Comparison of ENCODE assay signal across 16 cellular contexts in genomic region chr9:111068816-111069215, GRCh38. TPM values are rescaled to one million over a fixed set of nuclear protein-coding genes. Genes with fewer than 3 reads are reported as not detected.
A peak's percentile ranks its signal among the peaks of the same experiment; 100 is the strongest.
DNase-seq lines count a peak whose midpoint lies in the region; ATAC-seq and TF ChIP-seq lines count a peak whose summit lies in the region.
"Had no signal": no experiment of that assay in that cellular context is flagged by ENCODE, and none has a peak within 500 bp of the region (broad histone marks: within the 10 kb centered on the region; RNA-seq: fewer than 3 reads in every experiment).

No MANE protein-coding gene starts in this region.

- H3K4me1 Mint-ChIP-seq in activated T-helper 1 cell treated with anti-CD3 and anti-CD28 coated beads, Interleukin-12 subunit alpha, Interleukin-12 subunit beta, Interleukin-2, Interleukin-4 antibody, amounts not matched to agents 30 ng/mL and 10 ng/mL and 1 ng/mL, durations not matched to agents 14 hours and 24 hours and 36 hours (ENCODE audit: low read depth), result no peaks in the 10 kb centered on the region
- H3K4me1 Mint-ChIP-seq: H9 had no signal

- no peak overlapping the region for H3K4me3 Mint-ChIP-seq in activated T-helper 1 cell treated with anti-CD3 and anti-CD28 coated beads, Interleukin-12 subunit alpha, Interleukin-12 subunit beta, Interleukin-2, Interleukin-4 antibody, amounts not matched to agents 30 ng/mL and 10 ng/mL and 1 ng/mL, durations not matched to agents 14 hours and 24 hours and 36 hours
- H3K4me3 Mint-ChIP-seq: activated naive CD8-positive, alpha-beta T cell; H9; neural crest cell had no signal

- no peaks in the 10 kb centered on the region for H3K36me3 Mint-ChIP-seq in activated T-helper 1 cell treated with anti-CD3 and anti-CD28 coated beads, Interleukin-12 subunit alpha, Interleukin-12 subunit beta, Interleukin-2, Interleukin-4 antibody, amounts not matched to agents 30 ng/mL and 10 ng/mL and 1 ng/mL, durations not matched to agents 14 hours and 24 hours and 36 hours (ENCODE audit: low read depth)
- H3K36me3 Mint-ChIP-seq: activated naive CD8-positive, alpha-beta T cell had no signal

- no peaks in the 10 kb centered on the region for H3F3A ChIP-seq in smooth muscle cell (ENCODE audit: low read depth)

- H3K9ac ChIP-seq in adipocyte (ENCODE audit: low read length), result peak overlapping the region; percentile 90
- H3K9ac ChIP-seq in smooth muscle cell (ENCODE audit: low read depth), result no peak overlapping the region

- H3K79me2 ChIP-seq in smooth muscle cell (ENCODE audit: low read depth), result no peaks in the 10 kb centered on the region

- H3K27me3 ChIP-seq in adipocyte (replicated peaks; ENCODE audit: control insufficient read depth, insufficient read depth, low read length) (no peaks in the 10 kb centered on the region), right cardiac atrium (ENCODE audit: control insufficient read depth, insufficient read depth) (no peaks in the 10 kb centered on the region), smooth muscle cell (ENCODE audit: low read depth) (no peaks in the 10 kb centered on the region)

- no peaks in the 10 kb centered on the region for H3K9me3 Mint-ChIP-seq in activated T-helper 1 cell treated with anti-CD3 and anti-CD28 coated beads, Interleukin-12 subunit alpha, Interleukin-12 subunit beta, Interleukin-2, Interleukin-4 antibody, amounts not matched to agents 30 ng/mL and 10 ng/mL and 1 ng/mL, durations not matched to agents 14 hours and 24 hours and 36 hours
- H3K9me3 Mint-ChIP-seq: H9, neural crest cell had no signal

- H3K4me2 ChIP-seq in smooth muscle cell, result peak overlapping the region; percentile 43

- ATAC-seq in right cardiac atrium, result peak in 1 of 2 donors; percentile 64
- ATAC-seq in GM21723 (IDR thresholded peaks at IDR 0.05; ENCODE audit: unreplicated experiment), result no peak

- H3K27ac Mint-ChIP-seq in activated T-helper 1 cell treated with anti-CD3 and anti-CD28 coated beads, Interleukin-12 subunit alpha, Interleukin-12 subunit beta, Interleukin-2, Interleukin-4 antibody, amounts not matched to agents 30 ng/mL and 10 ng/mL and 1 ng/mL, durations not matched to agents 14 hours and 24 hours and 36 hours, result no peak overlapping the region
- H3K27ac Mint-ChIP-seq: activated naive CD8-positive, alpha-beta T cell; H9 had no signal

- H3K9me3 ChIP-seq in adipocyte (ENCODE audit: control insufficient read depth, low read length), result no peaks in the 10 kb centered on the region
- no peaks in the 10 kb centered on the region for H3K9me3 ChIP-seq in right cardiac atrium (ENCODE audit: control insufficient read depth, low read length)
- no peaks in the 10 kb centered on the region for H3K9me3 ChIP-seq in smooth muscle cell (replicated peaks; ENCODE audit: low read depth)

- H3K4me3 ChIP-seq in adipocyte (ENCODE audit: low read length), result peak overlapping the region; percentile 78
- H3K4me3 ChIP-seq in right cardiac atrium (ENCODE audit: low read length), result no peak overlapping the region
- H3K4me3 ChIP-seq in smooth muscle cell, result peak overlapping the region; percentile 1

- H3K4me1 ChIP-seq in adipocyte (ENCODE audit: control insufficient read depth, insufficient read depth, low read length) (peaks cover 36% of the 10 kb centered on the region), right cardiac atrium (ENCODE audit: control insufficient read depth, insufficient read depth, low read length) (peaks cover 2% of the 10 kb centered on the region), smooth muscle cell (ENCODE audit: low read depth) (no peaks in the 10 kb centered on the region)

- TF ChIP-seq CTCF in smooth muscle cell (IDR thresholded peaks at IDR 0.05; ENCODE audit: borderline replicate concordance, insufficient read depth, poor library complexity, severe bottlenecking), result no peak

- no peak overlapping the region for H2AFZ ChIP-seq in smooth muscle cell (ENCODE audit: low read depth)

- DNase-seq in EH (ENCODE audit: low read depth) (peak; percentile 42), adipocyte (ENCODE audit: low read depth) (peak; percentile 74), right cardiac atrium (no peak), smooth muscle cell (lab: John Stamatoyannopoulos, UW; ENCODE audit: unreplicated experiment) (no peak), H4 (ENCODE audit: low spot score) (no peak), DMS 273 treated with DMSO at 0.1 percent for 48 hours (lab: John Stamatoyannopoulos, UW) (no peak)
- DNase-seq in activated T-helper 1 cell treated with anti-CD3 and anti-CD28 coated beads, Interleukin-12 subunit alpha, Interleukin-12 subunit beta, Interleukin-2, Interleukin-4 antibody, amounts not matched to agents 30 ng/mL and 10 ng/mL and 1 ng/mL, durations not matched to agents 14 hours and 24 hours and 36 hours (ENCODE audit: low spot score), result no peak
- DNase-seq: activated CD8-positive, alpha-beta memory T cell treated with anti-CD3 and anti-CD28 coated beads for 24 hours; foreskin melanocyte; H9; NCI-H2227 treated with DMSO at 0.1 percent for 48 hours; stimulated activated CD8-positive, alpha-beta memory T cell treated with anti-CD3 and anti-CD28 coated beads, Interleukin-4, amount 100 ng/mL, for 48 hours; T1000 had no signal

- no peaks in the 10 kb centered on the region for H3K27me3 Mint-ChIP-seq in activated T-helper 1 cell treated with anti-CD3 and anti-CD28 coated beads, Interleukin-12 subunit alpha, Interleukin-12 subunit beta, Interleukin-2, Interleukin-4 antibody, amounts not matched to agents 30 ng/mL and 10 ng/mL and 1 ng/mL, durations not matched to agents 14 hours and 24 hours and 36 hours (ENCODE audit: insufficient read depth)

- intact Hi-C loops in right cardiac atrium (cut with DNase I), result no loop called here
- intact Hi-C loops in activated T-helper 1 cell treated with anti-CD3 and anti-CD28 coated beads, Interleukin-12 subunit alpha, Interleukin-12 subunit beta, Interleukin-2, Interleukin-4 antibody, amounts not matched to agents 30 ng/mL and 10 ng/mL and 1 ng/mL, durations not matched to agents 14 hours and 24 hours and 36 hours (cut with micrococcal nuclease), result no loop called here

- no peaks in the 10 kb centered on the region for H4K20me1 ChIP-seq in smooth muscle cell (ENCODE audit: low read depth)

- 62% methylated on average over 5 of the region's 5 CpGs for WGBS in right cardiac atrium
- WGBS in smooth muscle cell (ENCODE audit: low lambda C conversion rate), result 70% methylated on average over 5 of the region's 5 CpGs

- H3K27ac ChIP-seq in right cardiac atrium (ENCODE audit: low read length) (peak overlapping the region; percentile 64), smooth muscle cell (ENCODE audit: low read depth) (no peak overlapping the region)

- H3K36me3 ChIP-seq in adipocyte (ENCODE audit: control insufficient read depth, insufficient read depth, low read length, severe bottlenecking), result no peaks in the 10 kb centered on the region
- H3K36me3 ChIP-seq in smooth muscle cell (ENCODE audit: low read depth), result no peaks in the 10 kb centered on the region

RNA-seq across cellular contexts. Expression of gene LPAR1, which starts 30.5 kb away (rescaled TPM):
- total RNA-seq in right cardiac atrium (10 to 100 TPM; 19.5 to 42.8 (median 35.0) TPM), smooth muscle cell (21.3 and 27.4 TPM in 2 replicates)
- polyA plus RNA-seq in right cardiac atrium (14.2 TPM), smooth muscle cell (13.9 and 20.5 TPM in 2 replicates)
- total RNA-seq in H4 (2014; rRNA removed; shearing (Covaris generic)), result 6.8 and 11.5 TPM in 2 replicates
- not detected in 2 replicates for total RNA-seq in activated T-helper 1 cell treated with anti-CD3 and anti-CD28 coated beads, Interleukin-12 subunit alpha, Interleukin-12 subunit beta, Interleukin-2, Interleukin-4 antibody, amounts not matched to agents 30 ng/mL and 10 ng/mL and 1 ng/mL, durations not matched to agents 14 hours and 24 hours and 36 hours

Comparison
In these comparisons a context has a peak if more than half of its experiments do, and no peak if none do; other contexts are left out.
1. DNase-seq: peak in EH (single experiment) and adipocyte (single experiment); none in right cardiac atrium (0 of 3), smooth muscle cell (single experiment), H4 (single experiment), activated T-helper 1 cell treated with anti-CD3 and anti-CD28 coated beads, Interleukin-12 subunit alpha, Interleukin-12 subunit beta, Interleukin-2, Interleukin-4 antibody, amounts not matched to agents 30 ng/mL and 10 ng/mL and 1 ng/mL, durations not matched to agents 14 hours and 24 hours and 36 hours (single experiment) and DMS 273 treated with DMSO at 0.1 percent for 48 hours (single experiment).